In the genomic region with DNA sequence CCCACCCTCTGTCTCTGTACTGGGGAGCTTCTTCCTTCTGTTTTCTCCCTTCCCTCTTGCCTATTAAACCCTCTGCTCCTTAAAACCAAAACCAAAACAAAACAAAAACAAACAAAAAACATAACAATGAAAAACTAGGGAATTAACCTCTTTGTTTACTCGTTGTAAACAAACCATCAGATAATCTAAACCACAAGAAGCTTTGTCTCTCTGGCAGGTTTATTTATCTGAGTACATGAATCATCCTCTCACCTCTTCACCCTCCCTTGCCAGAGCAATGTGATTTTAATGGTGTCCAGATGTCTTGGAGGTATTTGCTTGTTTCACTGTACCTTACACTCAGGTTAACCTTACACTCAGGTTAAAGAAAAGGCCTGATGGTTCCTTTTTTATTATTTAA, we compare ENCODE assay signal across 20 cellular contexts.
A peak's percentile ranks its signal among the peaks of the same experiment; 100 is the strongest.
DNase-seq lines count a peak whose midpoint lies in the region; ATAC-seq and TF ChIP-seq lines count a peak whose summit lies in the region.
"Had no signal": no experiment of that assay in that cellular context is flagged by ENCODE, and none has a peak within 500 bp of the region (broad histone marks: within the 10 kb centered on the region; RNA-seq: fewer than 3 reads in every experiment).

No MANE protein-coding gene starts in this region.

- H3K27me3 ChIP-seq in SK-N-SH (ENCODE audit: insufficient read depth) (no peaks in the 10 kb centered on the region), trophoblast cell (ENCODE audit: insufficient read depth, low read length) (no peaks in the 10 kb centered on the region), upper lobe of right lung (no peaks in the 10 kb centered on the region)
- H3K27me3 ChIP-seq: sigmoid colon, uterus had no signal

- H3K4me3 ChIP-seq in SK-N-SH (ENCODE audit: low read depth in 2 of 2, low read length in 1 of 2) (no peak overlapping the region), trophoblast cell (ENCODE audit: low read depth, low read length) (no peak overlapping the region), upper lobe of right lung (no peak overlapping the region)
- H3K4me3 ChIP-seq: HAP-1, sigmoid colon, uterus had no signal

- no peak overlapping the region for H3K4me2 ChIP-seq in SK-N-SH
- no peak overlapping the region for H3K4me2 ChIP-seq in trophoblast cell (ENCODE audit: low read length)
- H3K4me2 ChIP-seq: KMS-11 had no signal

- CTCF ChIA-PET in SK-N-SH (lab: Yijun Ruan, JAX), result no interaction called here

- peak overlapping the region; percentile 27 for H4K8ac ChIP-seq in trophoblast cell (ENCODE audit: low read depth, low read length)

- intact Hi-C loops in upper lobe of right lung (cut with DNase I), result no loop called here

- no peaks in the 10 kb centered on the region for H3K9me2 ChIP-seq in SK-N-SH

- H3K18ac ChIP-seq in trophoblast cell (ENCODE audit: low read length), result peak overlapping the region; percentile 71

- no peak overlapping the region for H3K23ac ChIP-seq in trophoblast cell (ENCODE audit: low read length)

- H2AFZ ChIP-seq in SK-N-SH (ENCODE audit: low read depth), result no peak overlapping the region; the same call in 1 of the 2 replicates
- H2AFZ ChIP-seq in trophoblast cell (ENCODE audit: insufficient read depth, low read length, poor library complexity), result no peak overlapping the region

- no peak overlapping the region for H3K9ac ChIP-seq in SK-N-SH
- no peak overlapping the region for H3K9ac ChIP-seq in trophoblast cell (ENCODE audit: low read length)
- H3K9ac ChIP-seq: KMS-11 had no signal

- H2BK12ac ChIP-seq in trophoblast cell (ENCODE audit: low read length), result peak overlapping the region; percentile 72

- H4K12ac ChIP-seq in trophoblast cell (ENCODE audit: low read depth, low read length), result no peak overlapping the region

- no peak for TF ChIP-seq RAD21 in SK-N-SH (IDR thresholded peaks at IDR 0.05; ENCODE audit: low read length)

- H3F3A ChIP-seq in SK-N-SH (replicated peaks; ENCODE audit: insufficient read depth), result peaks cover 16% of the 10 kb centered on the region

- H3K4me1 ChIP-seq in SK-N-SH (ENCODE audit: control insufficient read depth in 1 of 2, insufficient read depth in 2 of 2, low read depth in 1 of 2, low read length in 1 of 2), result peaks cover 4 to 37% of the 10 kb centered on the region in 2 experiments; a peak in 3 of 4 replicates
- peaks cover 0 to 7% of the 10 kb centered on the region in 2 experiments for H3K4me1 ChIP-seq in trophoblast cell (ENCODE audit: control insufficient read depth in 1 of 2, insufficient read depth in 2 of 2, low read length in 2 of 2)
- H3K4me1 ChIP-seq in upper lobe of right lung, result no peaks in the 10 kb centered on the region
- H3K4me1 ChIP-seq: HAP-1, uterus had no signal

- H3K79me2 ChIP-seq in SK-N-SH (ENCODE audit: insufficient read depth), result no peaks in the 10 kb centered on the region
- H3K79me2 ChIP-seq in trophoblast cell (ENCODE audit: control insufficient read depth, insufficient read depth, low read length, poor library complexity), result peaks cover 2% of the 10 kb centered on the region

- no peak for ATAC-seq in upper lobe of right lung
- ATAC-seq in GM18868 (IDR thresholded peaks at IDR 0.05; ENCODE audit: unreplicated experiment), result no peak
- no peak for ATAC-seq in HG03342 (IDR thresholded peaks at IDR 0.05; ENCODE audit: unreplicated experiment)
- ATAC-seq: WTC11 had no signal

- peaks cover 9% of the 10 kb centered on the region for H3K79me1 ChIP-seq in trophoblast cell (ENCODE audit: low read length)

- no peak overlapping the region for H3K4ac ChIP-seq in trophoblast cell (ENCODE audit: low read depth, low read length)

- H4K91ac ChIP-seq in trophoblast cell (ENCODE audit: low read depth, low read length), result no peak overlapping the region

- WGBS in SK-N-SH (ENCODE audit: low lambda C conversion rate), result 10% methylated on average over 1 of the region's 1 CpG
- no CpG with 5 or more reads among the region's 1 CpG for WGBS in trophoblast cell (ENCODE audit: extremely low coverage, insufficient coverage, insufficient read length)

- POLR2A ChIA-PET in SK-N-SH (lab: Yijun Ruan, JAX), result no interaction called here

- H2BK5ac ChIP-seq in trophoblast cell (ENCODE audit: low read depth, low read length, poor library complexity), result no peak overlapping the region

- no peak overlapping the region for H2BK120ac ChIP-seq in trophoblast cell (ENCODE audit: insufficient read depth, low read length, poor library complexity)

- H3K27ac ChIP-seq in SK-N-SH (ENCODE audit: low read depth in 2 of 2, low read length in 1 of 2) (no peak overlapping the region), trophoblast cell (ENCODE audit: low read depth, low read length) (no peak overlapping the region), upper lobe of right lung (no peak overlapping the region)
- H3K27ac ChIP-seq: C4-2B, KMS-11, sigmoid colon, uterus had no signal

- no peak overlapping the region for H3K14ac ChIP-seq in trophoblast cell (ENCODE audit: low read length)

- no peaks in the 10 kb centered on the region for H4K20me1 ChIP-seq in SK-N-SH (ENCODE audit: insufficient read depth)

- TF ChIP-seq EP300 in SK-N-SH (IDR thresholded peaks at IDR 0.05; ENCODE audit: borderline replicate concordance in 1 of 2, low read depth in 1 of 2, low read length in 1 of 2), result peak in 1 of 2 experiments; percentile 25; a peak in 1 of 4 replicates

- TF ChIP-seq CTCF in SK-N-SH (IDR thresholded peaks at IDR 0.05), result no peak
- no peak for TF ChIP-seq CTCF in upper lobe of right lung (IDR thresholded peaks at IDR 0.05)

- no peak overlapping the region for H2AK5ac ChIP-seq in trophoblast cell (ENCODE audit: low read length)

- H3K9me3 ChIP-seq in SK-N-SH, result no peaks in the 10 kb centered on the region
- no peaks in the 10 kb centered on the region for H3K9me3 ChIP-seq in trophoblast cell (ENCODE audit: insufficient read depth, low read depth, low read length)
- no peaks in the 10 kb centered on the region for H3K9me3 ChIP-seq in upper lobe of right lung
- H3K9me3 ChIP-seq: HAP-1, sigmoid colon, uterus had no signal

- H3K36me3 ChIP-seq in SK-N-SH (replicated peaks in 1 of 2; ENCODE audit: control insufficient read depth in 1 of 2, insufficient read depth in 2 of 2, low read length in 1 of 2), result no peaks in the 10 kb centered on the region
- no peaks in the 10 kb centered on the region for H3K36me3 ChIP-seq in trophoblast cell (ENCODE audit: control insufficient read depth in 1 of 2, insufficient read depth in 2 of 2, low read length in 2 of 2)
- H3K36me3 ChIP-seq in upper lobe of right lung, result no peaks in the 10 kb centered on the region
- H3K36me3 ChIP-seq: HAP-1, sigmoid colon, uterus had no signal

- peak; percentile 45 for DNase-seq in EH (ENCODE audit: low read depth)
- peak; percentile 87 for DNase-seq in M059J (ENCODE audit: low read depth)
- no peak for DNase-seq in SK-N-SH
- no peak for DNase-seq in trophoblast cell
- no peak for DNase-seq in upper lobe of right lung
- DNase-seq: activated gamma-delta T cell; anterior cingulate cortex; cortex of kidney; glutamatergic neuron; immature natural killer cell; nucleus accumbens; sigmoid colon; stimulated activated CD4-positive, alpha-beta T cell treated with anti-CD3 and anti-CD28 coated beads, Interleukin-4, amount 100 ng/mL, for 1 hour; uterus had no signal

TF ChIP-seq in SK-N-SH, 30 proteins besides CTCF, POLR2A, EP300 and RAD21:
- TF ChIP-seq, protein P1, sequence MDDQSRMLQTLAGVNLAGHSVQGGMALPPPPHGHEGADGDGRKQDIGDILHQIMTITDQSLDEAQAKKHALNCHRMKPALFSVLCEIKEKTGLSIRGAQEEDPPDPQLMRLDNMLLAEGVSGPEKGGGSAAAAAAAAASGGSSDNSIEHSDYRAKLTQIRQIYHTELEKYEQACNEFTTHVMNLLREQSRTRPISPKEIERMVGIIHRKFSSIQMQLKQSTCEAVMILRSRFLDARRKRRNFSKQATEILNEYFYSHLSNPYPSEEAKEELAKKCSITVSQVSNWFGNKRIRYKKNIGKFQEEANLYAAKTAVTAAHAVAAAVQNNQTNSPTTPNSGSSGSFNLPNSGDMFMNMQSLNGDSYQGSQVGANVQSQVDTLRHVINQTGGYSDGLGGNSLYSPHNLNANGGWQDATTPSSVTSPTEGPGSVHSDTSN (IDR thresholded peaks at IDR 0.05), result peak; percentile 27; the same call in 1 of the 2 replicates
- peak; percentile 17; the same call in 1 of the 2 replicates for TF ChIP-seq FOSL2 (IDR thresholded peaks at IDR 0.05; ENCODE audit: borderline replicate concordance, low read depth)
- peak; percentile 14; the same call in 1 of the 2 replicates for TF ChIP-seq NFIC (IDR thresholded peaks at IDR 0.05; ENCODE audit: borderline replicate concordance)
- TF ChIP-seq TCF12 (IDR thresholded peaks at IDR 0.05), result peak; percentile 90
- no peak for TF ChIP-seq RCOR1 (IDR thresholded peaks at IDR 0.05; ENCODE audit: low read length)
- 0 out of 2 replicates have a peak, but pooled peaks have one; percentile 25 for TF ChIP-seq JUND (IDR thresholded peaks at IDR 0.05)

Comparison
In these comparisons a context has a peak if more than half of its experiments do, and no peak if none do; other contexts are left out.
1. DNase-seq: peak in EH (single experiment) and M059J (single experiment); none in SK-N-SH (single experiment), trophoblast cell (0 of 2) and upper lobe of right lung (single experiment).